In the genomic region with DNA sequence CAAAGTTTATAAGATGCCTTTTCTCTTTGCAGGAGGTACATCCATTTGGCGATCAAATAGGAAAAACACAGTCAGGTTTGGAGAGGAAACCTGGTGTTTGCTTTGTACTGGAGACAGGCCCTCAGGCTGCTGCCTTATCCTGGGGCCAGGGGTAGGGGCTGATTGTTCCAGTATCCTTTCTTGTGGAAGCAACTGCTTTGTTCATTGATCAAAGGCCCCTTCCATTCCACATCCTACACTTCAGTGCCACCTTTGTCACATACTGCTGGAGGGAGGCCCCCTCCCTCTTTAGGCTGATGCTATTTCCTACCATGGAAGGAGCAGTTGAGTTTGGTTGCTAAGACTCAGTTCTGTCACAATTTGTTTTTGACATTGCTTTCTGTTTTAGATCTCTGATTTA, we compare ENCODE assay signal across 24 cellular contexts.
"Had no signal": no experiment of that assay in that cellular context is flagged by ENCODE, and none has a peak within 500 bp of the region (broad histone marks: within the 10 kb centered on the region; RNA-seq: fewer than 3 reads in every experiment).

No MANE protein-coding gene starts in this region.

- H3K9ac ChIP-seq: SK-N-SH had no signal

- H3K4me3 ChIP-seq: MG63 had no signal

- ATAC-seq: HepG2, Panc1, PC-3 had no signal

- H3K4me2 ChIP-seq: SK-N-SH had no signal

- DNase-seq: IMR-90, Karpas-422, KG1, MG63, NCI-H1092, NCI-H1105 treated with DMSO at 0.1 percent for 48 hours, NCI-H1436, NCI-H187, NCI-H2029, NCI-H2081 treated with DMSO at 0.1 percent for 48 hours, NCI-H2171, NCI-H226, NCI-H446, NCI-H510A, NCI-H524 treated with DMSO at 0.1 percent for 48 hours, NCI-H69, NCI-H774, PC-3, SHP77, SK-N-SH, SW 1271 had no signal

- H3K27me3 ChIP-seq: MG63 had no signal

- H3K27ac ChIP-seq: RWPE1 had no signal

- H3K36me3 ChIP-seq: MG63 had no signal

- H3K9me3 ChIP-seq: MG63, SK-N-SH had no signal
